In the genomic region with DNA sequence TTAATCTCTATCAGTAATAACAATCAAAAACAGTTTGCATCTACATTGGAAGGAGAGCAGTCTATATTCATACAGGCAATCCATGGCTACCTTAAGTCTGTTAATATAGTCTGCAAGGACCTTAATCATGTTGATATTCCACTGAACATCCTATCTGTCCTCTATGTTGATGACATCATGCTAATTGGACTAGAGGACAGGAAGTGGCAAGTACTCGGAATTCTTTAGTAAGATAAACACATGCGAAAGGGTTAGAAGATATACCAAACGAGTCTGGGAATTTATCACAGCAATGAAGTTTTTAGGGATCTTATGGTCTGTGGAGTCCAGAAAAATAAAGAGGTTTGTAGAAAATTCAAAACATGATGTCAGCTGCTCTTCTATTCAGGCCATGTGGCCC, we compare ENCODE assay signal across 28 cellular contexts. TPM values are rescaled to one million over a fixed set of nuclear protein-coding genes. Genes with fewer than 3 reads are reported as not detected.
DNase-seq lines count a peak whose midpoint lies in the region; ATAC-seq and TF ChIP-seq lines count a peak whose summit lies in the region.
"Had no signal": no experiment of that assay in that cellular context is flagged by ENCODE, and none has a peak within 500 bp of the region (broad histone marks: within the 10 kb centered on the region; RNA-seq: fewer than 3 reads in every experiment).

No MANE protein-coding gene starts in this region.

- no peak for TF ChIP-seq CTCF in brain microvascular endothelial cell (IDR thresholded peaks at IDR 0.05; ENCODE audit: low read depth, low read length, missing control alignments)
- no peak for TF ChIP-seq CTCF in heart right ventricle (IDR thresholded peaks at IDR 0.05)
- no peak for TF ChIP-seq CTCF in esophagus squamous epithelium (IDR thresholded peaks at IDR 0.05)
- no peak for TF ChIP-seq CTCF in tibial nerve (IDR thresholded peaks at IDR 0.05)

- H3K9me3 ChIP-seq in heart right ventricle (peaks cover 0 to 15% (median 0%) of the 10 kb centered on the region in 11 donors), esophagus squamous epithelium (no peaks in the 10 kb centered on the region), tibial nerve (peaks cover 0 to 6% (median 0%) of the 10 kb centered on the region in 4 donors)
- H3K9me3 ChIP-seq: breast epithelium, thyroid gland had no signal

- TF ChIP-seq EP300 in tibial nerve (IDR thresholded peaks at IDR 0.05) = no peak

- intact Hi-C loops in heart right ventricle (cut with DNase I) = no loop called here
- intact Hi-C loops in esophagus squamous epithelium (cut with DNase I) = no loop called here

- no peak for ATAC-seq in heart right ventricle
- ATAC-seq: activated CD8-positive, alpha-beta T cell treated with anti-CD3 and anti-CD28 coated beads, Interleukin-2, amount 10 ng/mL, durations not matched to agents 7 days and 5 days; HCT116; left lung; sciatic nerve had no signal

- TF ChIP-seq POLR2A in esophagus squamous epithelium (IDR thresholded peaks at IDR 0.05) (no peak), tibial nerve (IDR thresholded peaks at IDR 0.05) (no peak)

- 36 to 45% methylated on average over 3 of the region's 3 CpGs for WGBS in heart right ventricle, 2 donors
- 61 to 65% methylated on average over 3 of the region's 3 CpGs for WGBS in esophagus squamous epithelium, 2 donors
- WGBS in tibial nerve, 2 donors = 59 to 60% methylated on average over 3 of the region's 3 CpGs

- no peaks in the 10 kb centered on the region for H3K27me3 ChIP-seq in brain microvascular endothelial cell (replicated peaks)
- no peaks in the 10 kb centered on the region for H3K27me3 ChIP-seq in heart right ventricle
- no peaks in the 10 kb centered on the region for H3K27me3 ChIP-seq in esophagus squamous epithelium
- H3K27me3 ChIP-seq in tibial nerve = no peaks in the 10 kb centered on the region
- H3K27me3 ChIP-seq: BLaER1 treated with 17β-estradiol and CSF1 and Interleukin-3, amounts not matched to agents 10 nM and 100 nM; breast epithelium; left lung; thyroid gland had no signal

- H3K36me3 ChIP-seq in brain microvascular endothelial cell (replicated peaks) (no peaks in the 10 kb centered on the region), heart right ventricle (no peaks in the 10 kb centered on the region), esophagus squamous epithelium (no peaks in the 10 kb centered on the region), tibial nerve (no peaks in the 10 kb centered on the region)
- H3K36me3 ChIP-seq: BLaER1 treated with 17β-estradiol and CSF1 and Interleukin-3, amounts not matched to agents 10 nM and 100 nM; breast epithelium; left lung; thyroid gland had no signal

- in situ Hi-C loops in brain microvascular endothelial cell (cut with HindIII; ENCODE audit: low pct_ligation_motif_present, low sequenced_read_pairs) = no loop called here

- H3K27ac ChIP-seq in brain microvascular endothelial cell (peak overlapping the region; percentile 85), heart right ventricle (no peak overlapping the region), esophagus squamous epithelium (no peak overlapping the region), tibial nerve (no peak overlapping the region)
- H3K27ac ChIP-seq: BLaER1 treated with 17β-estradiol and CSF1 and Interleukin-3, amounts not matched to agents 10 nM and 100 nM; breast epithelium; left lung; RWPE1; thyroid gland had no signal

- H3K4me1 ChIP-seq in heart right ventricle (no peaks in the 10 kb centered on the region), esophagus squamous epithelium (no peaks in the 10 kb centered on the region), tibial nerve (no peaks in the 10 kb centered on the region)
- H3K4me1 ChIP-seq: BLaER1 treated with 17β-estradiol and CSF1 and Interleukin-3, amounts not matched to agents 10 nM and 100 nM; breast epithelium; left lung; thyroid gland had no signal

- DNase-seq in EH (ENCODE audit: low read depth) = peak; percentile 79
- DNase-seq in LHCN-M2 (ENCODE audit: low read depth) = peak; percentile 29
- DNase-seq in brain microvascular endothelial cell = peak; percentile 47
- DNase-seq in lung microvascular endothelial cell (ENCODE audit: low read depth in 2 of 2) = peak; percentile 3 to 55
- no peak for DNase-seq in heart right ventricle
- DNase-seq in esophagus squamous epithelium (lab: John Stamatoyannopoulos, UW) = no peak
- DNase-seq in tibial nerve (ENCODE audit: low spot score in 2 of 2) = no peak
- DNase-seq: activated CD4-positive, CD25-positive, alpha-beta regulatory T cell treated with anti-CD3 and anti-CD28 coated beads, Interleukin-2, amount 50 U/mL, for 72 hours; activated CD8-positive, alpha-beta T cell treated with anti-CD3 and anti-CD28 coated beads, Interleukin-2, amount 10 ng/mL, durations not matched to agents 7 days and 5 days; activated naive CD4-positive, alpha-beta T cell treated with anti-CD3 and anti-CD28 coated beads, Interleukin-2, amount 50 U/mL, for 16 hours; amniotic stem cell; DMS153; effector CD4-positive, alpha-beta T cell; GF-D8; glutamatergic neuron; islet precursor cell; left lung; NCI-H1092; NCI-H1694 treated with DMSO at 0.1 percent for 48 hours; stimulated activated CD4-positive, alpha-beta T cell treated with anti-CD3 and anti-CD28 coated beads, Interleukin-12 subunit alpha, Interleukin-12 subunit beta, amount 100 ng/mL, for 4 hours; stimulated activated CD4-positive, alpha-beta T cell treated with anti-CD3 and anti-CD28 coated beads, Interleukin-2, amount 100 ng/mL, for 48 hours; thyroid gland had no signal

- H3K4me3 ChIP-seq in brain microvascular endothelial cell (ENCODE audit: low read depth, low read length) (no peak overlapping the region), heart right ventricle (no peak overlapping the region), esophagus squamous epithelium (no peak overlapping the region), tibial nerve (no peak overlapping the region)
- H3K4me3 ChIP-seq: BLaER1 treated with 17β-estradiol and CSF1 and Interleukin-3, amounts not matched to agents 10 nM and 100 nM; breast epithelium; left lung; thyroid gland had no signal

RNA-seq across cellular contexts. Expression of a gene that starts 11.3 kb away (rescaled TPM):
- total RNA-seq in LHCN-M2 (2014; rRNA removed) (18.5 and 28.4 TPM in 2 replicates), lung microvascular endothelial cell (6.9 and 8.1 TPM in 2 replicates), heart right ventricle (10 to 100 TPM in 1 of 10 donors, 1 to 10 TPM in 9; 3.3 to 27.7 (median 4.9) TPM), esophagus squamous epithelium (10 to 100 TPM in 1 of 4 donors, 1 to 10 TPM in 3; 2.8 to 10.4 (median 6.7) TPM), tibial nerve (10 to 100 TPM; 10.3 to 19.0 (median 13.3) TPM)
- polyA plus RNA-seq in LHCN-M2 (2012) = 7.5 TPM
- polyA plus RNA-seq in heart right ventricle = 1 to 10 TPM; 1.7 to 6.4 TPM
- total RNA-seq: progenitor cell of endocrine pancreas had no signal

RNA-seq across cellular contexts. Expression of a gene that starts 41.7 kb away (rescaled TPM):
- total RNA-seq in LHCN-M2 (2014; rRNA removed) = 26.7 and 37.3 TPM in 2 replicates
- polyA plus RNA-seq in LHCN-M2 (2012) = 4.4 TPM
- 9.4 and 12.5 TPM in 2 replicates for total RNA-seq in lung microvascular endothelial cell
- total RNA-seq in heart right ventricle = 1 to 10 TPM; 1.7 to 6.2 (median 3.4) TPM
- polyA plus RNA-seq in heart right ventricle = 1 to 10 TPM; 1.1 to 2.0 TPM
- 10 to 100 TPM; 48.6 to 86.3 (median 65.8) TPM for total RNA-seq in esophagus squamous epithelium
- 10 to 100 TPM in 1 of 4 donors, 1 to 10 TPM in 3; 5.9 to 12.7 (median 7.1) TPM for total RNA-seq in tibial nerve

Comparison
In these comparisons a context has a peak if more than half of its experiments do, and no peak if none do; other contexts are left out.
1. DNase-seq: peak in EH (single experiment), LHCN-M2 (single experiment), brain microvascular endothelial cell (single experiment) and lung microvascular endothelial cell (2 of 2); none in heart right ventricle (0 of 2), esophagus squamous epithelium (single experiment) and tibial nerve (0 of 2).